Comparison of ENCODE assay signal across 16 cellular contexts in genomic region chr2:37650548-37651101, GRCh38. TPM values are rescaled to one million over a fixed set of nuclear protein-coding genes. Genes with fewer than 3 reads are reported as not detected.
A peak's percentile ranks its signal among the peaks of the same experiment; 100 is the strongest.
DNase-seq lines count a peak whose midpoint lies in the region; FAIRE-seq and TF ChIP-seq lines count a peak whose summit lies in the region.
"Had no signal": no experiment of that assay in that cellular context is flagged by ENCODE, and none has a peak within 500 bp of the region (broad histone marks: within the 10 kb centered on the region; RNA-seq: fewer than 3 reads in every experiment).

No MANE protein-coding gene starts in this region.

- peaks cover 38% of the 10 kb centered on the region for H3K36me3 Mint-ChIP-seq in osteocyte (ENCODE audit: unreplicated experiment)

- H3K4me1 ChIP-seq in BLaER1 treated with 17β-estradiol and CSF1 and Interleukin-3, amounts not matched to agents 10 nM and 100 nM, result peaks cover 45 to 100% (median 88%) of the 10 kb centered on the region in 10 experiments
- H3K4me1 ChIP-seq in effector memory CD4-positive, alpha-beta T cell (ENCODE audit: control insufficient read depth, insufficient read depth, low read length, poor library complexity, severe bottlenecking), result peaks cover 62% of the 10 kb centered on the region

- no peak overlapping the region; a peak in 1 of 22 replicates for H3K27ac ChIP-seq in BLaER1 treated with 17β-estradiol and CSF1 and Interleukin-3, amounts not matched to agents 10 nM and 100 nM
- peak overlapping the region; percentile 28 for H3K27ac ChIP-seq in effector memory CD4-positive, alpha-beta T cell (ENCODE audit: insufficient read depth, low read length, poor library complexity, severe bottlenecking)
- H3K27ac ChIP-seq: BLaER1 had no signal

- FAIRE-seq in GM12892 (lab: Jason Lieb, UNC) (peak; percentile 30), urothelium cell line (lab: Jason Lieb, UNC) (no peak), frontal cortex (lab: Jason Lieb, UNC) (no peak)

- H3K4me2 ChIP-seq in BLaER1 treated with 17β-estradiol and CSF1 and Interleukin-3, amounts not matched to agents 10 nM and 100 nM, result peak overlapping the region in 7 of 11 experiments; percentile 1 to 88 (median 80); a peak in 11 of 22 replicates
- H3K4me2 ChIP-seq: BLaER1 had no signal

- DNase-seq in GM12892 (ENCODE audit: insufficient read length) (no peak), osteocyte (ENCODE audit: extremely low spot score, unreplicated experiment) (no peak), urothelium cell line (ENCODE audit: low spot score) (no peak), frontal cortex (ENCODE audit: low spot score in 2 of 2) (no peak), NCI-H2107 treated with DMSO at 0.1 percent for 48 hours (lab: John Stamatoyannopoulos, UW; ENCODE audit: unreplicated experiment) (no peak), CD1c-positive myeloid dendritic cell (ENCODE audit: extremely low spot score) (no peak)
- DNase-seq in effector memory CD4-positive, alpha-beta T cell, result no peak
- DNase-seq: activated CD4-positive, alpha-beta T cell treated with anti-CD3 and anti-CD28 coated beads for 4 hours; DND-41; hippocampal formation; NCI-H774; RPMI8226; stimulated activated CD4-positive, alpha-beta T cell treated with anti-CD3 and anti-CD28 coated beads, Interleukin-4, amount 100 ng/mL, for 24 hours had no signal

- H3K27me3 Mint-ChIP-seq in osteocyte (ENCODE audit: unreplicated experiment), result no peaks in the 10 kb centered on the region

- peaks cover 19 to 89% (median 49%) of the 10 kb centered on the region in 11 experiments for H3K36me3 ChIP-seq in BLaER1 treated with 17β-estradiol and CSF1 and Interleukin-3, amounts not matched to agents 10 nM and 100 nM
- peaks cover 10% of the 10 kb centered on the region for H3K36me3 ChIP-seq in effector memory CD4-positive, alpha-beta T cell (ENCODE audit: control insufficient read depth, insufficient read depth, low read length)

- peaks cover 17 to 98% (median 89%) of the 10 kb centered on the region in 11 experiments; a peak in 19 of 22 replicates for H4K20me1 ChIP-seq in BLaER1 treated with 17β-estradiol and CSF1 and Interleukin-3, amounts not matched to agents 10 nM and 100 nM

- no peak for TF ChIP-seq POLR2A in GM12892 (IDR thresholded peaks at IDR 0.05; ENCODE audit: low read depth, low read length)

- no peaks in the 10 kb centered on the region for H3K27me3 ChIP-seq in BLaER1 treated with 17β-estradiol and CSF1 and Interleukin-3, amounts not matched to agents 10 nM and 100 nM
- no peaks in the 10 kb centered on the region for H3K27me3 ChIP-seq in effector memory CD4-positive, alpha-beta T cell (replicated peaks; ENCODE audit: control insufficient read depth, insufficient read depth, low read length, poor library complexity, severe bottlenecking)
- H3K27me3 ChIP-seq: BLaER1 had no signal

- H3K27ac Mint-ChIP-seq in osteocyte (ENCODE audit: unreplicated experiment), result peak overlapping the region; percentile 25

- TF ChIP-seq CTCF in osteocyte (IDR thresholded peaks at IDR 0.05), result no peak

- no peak overlapping the region for H3K4me3 ChIP-seq in BLaER1 treated with 17β-estradiol and CSF1 and Interleukin-3, amounts not matched to agents 10 nM and 100 nM
- no peak overlapping the region for H3K4me3 ChIP-seq in effector memory CD4-positive, alpha-beta T cell (ENCODE audit: insufficient read depth, low read depth, low read length, poor library complexity, severe bottlenecking)
- H3K4me3 ChIP-seq: BLaER1, coronary artery had no signal

- peaks cover 70% of the 10 kb centered on the region for H3K4me1 Mint-ChIP-seq in osteocyte (ENCODE audit: unreplicated experiment)

- H3K9ac ChIP-seq in BLaER1 treated with 17β-estradiol and CSF1 and Interleukin-3, amounts not matched to agents 10 nM and 100 nM, result no peak overlapping the region
- H3K9ac ChIP-seq: BLaER1 had no signal

- H3K4me3 Mint-ChIP-seq in osteocyte (ENCODE audit: unreplicated experiment), result no peak overlapping the region

- peaks cover 0 to 34% (median 21%) of the 10 kb centered on the region in 11 experiments; a peak in 16 of 22 replicates for H3K9me3 ChIP-seq in BLaER1 treated with 17β-estradiol and CSF1 and Interleukin-3, amounts not matched to agents 10 nM and 100 nM (replicated peaks in 1 of 11)
- H3K9me3 ChIP-seq in effector memory CD4-positive, alpha-beta T cell (ENCODE audit: control insufficient read depth, low read length), result no peaks in the 10 kb centered on the region

- H3K9me3 Mint-ChIP-seq in osteocyte (ENCODE audit: unreplicated experiment), result no peaks in the 10 kb centered on the region

RNA-seq across cellular contexts. Expression of gene CDC42EP3, which starts 20.8 kb away (rescaled TPM):
- polyA plus RNA-seq in GM12892 (2012; ENCODE audit: missing spikeins), result 56.5 TPM
- 40.9 and 46.2 TPM in 2 replicates for total RNA-seq in osteocyte
- total RNA-seq in frontal cortex, result 22.4 TPM
